ENCODE assay signal across 23 cellular contexts in the genomic region with DNA sequence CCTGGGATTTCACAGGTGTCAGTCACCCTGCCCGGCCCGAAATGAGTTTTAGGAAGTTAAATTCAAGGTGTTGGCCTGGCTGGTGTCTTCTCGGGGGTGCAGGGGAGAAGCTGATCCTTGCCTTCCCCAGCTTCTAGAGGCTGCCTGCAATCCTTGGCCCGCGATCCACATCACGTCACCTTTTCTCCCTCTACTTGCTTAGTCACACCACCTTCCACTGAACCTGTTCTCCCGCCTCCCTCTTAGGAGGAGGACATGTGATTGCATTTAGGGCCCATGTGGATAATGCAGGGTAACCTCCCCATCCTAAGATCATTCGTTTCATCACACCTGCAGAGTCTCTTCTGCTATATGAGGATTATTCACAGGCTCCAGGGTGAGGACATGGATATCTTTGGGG. TPM values are rescaled to one million over a fixed set of nuclear protein-coding genes. Genes with fewer than 3 reads are reported as not detected.
DNase-seq lines count a peak whose midpoint lies in the region; ATAC-seq, FAIRE-seq and TF ChIP-seq lines count a peak whose summit lies in the region.
"Had no signal": no experiment of that assay in that cellular context is flagged by ENCODE, and none has a peak within 500 bp of the region (broad histone marks: within the 10 kb centered on the region; RNA-seq: fewer than 3 reads in every experiment).

No MANE protein-coding gene starts in this region.

- no peaks in the 10 kb centered on the region for H3K9me3 ChIP-seq in left lung
- no peaks in the 10 kb centered on the region for H3K9me3 ChIP-seq in small intestine (ENCODE audit: control insufficient read depth, low read depth)
- H3K9me3 ChIP-seq: BLaER1 treated with 17β-estradiol and CSF1 and Interleukin-3, amounts not matched to agents 10 nM and 100 nM; HAP-1; MG63 had no signal

- 74 to 88% (median 77%) methylated on average over 8 of the region's 8 CpGs for WGBS in small intestine, 3 donors

- H3K27me3 ChIP-seq in bronchial epithelial cell (ENCODE audit: control insufficient read depth, insufficient read depth, low read length) = no peaks in the 10 kb centered on the region
- H3K27me3 ChIP-seq in left lung = no peaks in the 10 kb centered on the region
- H3K27me3 ChIP-seq in small intestine (ENCODE audit: control insufficient read depth in 2 of 2, insufficient read depth in 2 of 2, low read length in 2 of 2) = no peaks in the 10 kb centered on the region
- H3K27me3 ChIP-seq: BLaER1 treated with 17β-estradiol and CSF1 and Interleukin-3, amounts not matched to agents 10 nM and 100 nM; MG63 had no signal

- H3K36me3 ChIP-seq in bronchial epithelial cell (ENCODE audit: control insufficient read depth, insufficient read depth, low read length) = no peaks in the 10 kb centered on the region
- H3K36me3 ChIP-seq in left lung = no peaks in the 10 kb centered on the region
- no peaks in the 10 kb centered on the region for H3K36me3 ChIP-seq in small intestine (ENCODE audit: control insufficient read depth in 2 of 2, insufficient read depth in 2 of 2, low read length in 2 of 2)
- H3K36me3 ChIP-seq: BLaER1 treated with 17β-estradiol and CSF1 and Interleukin-3, amounts not matched to agents 10 nM and 100 nM; HAP-1; MG63 had no signal

- peak; percentile 14 for DNase-seq in Caki2 (ENCODE audit: low read depth)
- DNase-seq in HT-29 (ENCODE audit: low spot score) = peak; percentile 50
- peak; percentile 80 for DNase-seq in bronchial epithelial cell (ENCODE audit: low read depth)
- peak in 1 of 2 donors; percentile 38 for DNase-seq in left lung
- no peak for DNase-seq in NCI-H774 (lab: John Stamatoyannopoulos, UW)
- DNase-seq in small intestine = no peak
- DNase-seq in NK-92 (lab: John Stamatoyannopoulos, UW; ENCODE audit: unreplicated experiment) = no peak
- no peak for DNase-seq in substantia nigra (lab: John Stamatoyannopoulos, UW)
- DNase-seq: activated B cell treated with CpG ODN at 0.5 μM for 24 hours; activated CD4-positive, alpha-beta T cell treated with anti-CD3 and anti-CD28 coated beads, Interleukin-2, amount 50 U/mL, for 4 hours; activated CD8-positive, alpha-beta memory T cell treated with anti-CD3 and anti-CD28 coated beads, Interleukin-2, amount 50 U/mL, for 4 hours; effector CD4-positive, alpha-beta T cell; mesenchymal stem cell; MG63; naive B cell; NCI-H1417; NCI-H2081 treated with DMSO at 0.1 percent for 48 hours; NCI-H510A; right cardiac atrium; T-helper 9 cell had no signal

- H3K27ac ChIP-seq in left lung (no peak overlapping the region), small intestine (ENCODE audit: low read depth in 1 of 2, low read length in 1 of 2) (no peak overlapping the region), substantia nigra (ENCODE audit: low read depth, low read length, poor library complexity, severe bottlenecking) (no peak overlapping the region)
- H3K27ac ChIP-seq: BLaER1 treated with 17β-estradiol and CSF1 and Interleukin-3, amounts not matched to agents 10 nM and 100 nM had no signal

- peak; percentile 83 for FAIRE-seq in bronchial epithelial cell (lab: Jason Lieb, UNC)
- no peak for FAIRE-seq in small intestine (lab: Jason Lieb, UNC)
- FAIRE-seq: D721Med had no signal

- no peak for TF ChIP-seq CTCF in bronchial epithelial cell (IDR thresholded peaks at IDR 0.05; ENCODE audit: insufficient read depth, low read length, severe bottlenecking)
- TF ChIP-seq CTCF in left lung (IDR thresholded peaks at IDR 0.05) = no peak

- in situ Hi-C loops in Caki2 (cut with HindIII; ENCODE audit: low pct_unique_long_range_greater_than_20kb, low sequenced_read_pairs) = no loop called here

- peak; percentile 71 for ATAC-seq in left lung
- ATAC-seq: right cardiac atrium had no signal

- H3K4me1 ChIP-seq in left lung (no peaks in the 10 kb centered on the region), small intestine (ENCODE audit: control insufficient read depth in 2 of 2, insufficient read depth in 1 of 2, low read depth in 1 of 2, low read length in 1 of 2) (no peaks in the 10 kb centered on the region)
- H3K4me1 ChIP-seq: BLaER1 treated with 17β-estradiol and CSF1 and Interleukin-3, amounts not matched to agents 10 nM and 100 nM; HAP-1 had no signal

- intact Hi-C loops in left lung (cut with DNase I) = no loop called here

- no peak overlapping the region for H3K4me3 ChIP-seq in bronchial epithelial cell (ENCODE audit: low read depth, low read length)
- H3K4me3 ChIP-seq in left lung = no peak overlapping the region
- no peak overlapping the region for H3K4me3 ChIP-seq in small intestine (ENCODE audit: low read depth in 1 of 2, low read length in 2 of 2)
- H3K4me3 ChIP-seq: BLaER1 treated with 17β-estradiol and CSF1 and Interleukin-3, amounts not matched to agents 10 nM and 100 nM; HAP-1; MG63 had no signal

RNA-seq across cellular contexts. Expression of gene ATXN2, which starts 25.4 kb away (rescaled TPM):
- 7.5 and 8.9 TPM in 2 replicates for total RNA-seq in Caki2 (2014; rRNA removed; shearing (Covaris generic); ENCODE audit: low replicate concordance)
- 14.5 and 29.9 TPM in 2 replicates for total RNA-seq in HT-29 (2014; rRNA removed; shearing (Covaris generic))
- total RNA-seq in bronchial epithelial cell (8.7 and 11.0 TPM in 2 replicates), left lung (10 to 100 TPM; 60.9 to 63.3 TPM)
- 10 to 100 TPM in 2 of 3 donors, 1 to 10 TPM in 1; 8.6 to 15.3 (median 14.1) TPM for polyA plus RNA-seq in small intestine

Comparison
In these comparisons a context has a peak if more than half of its experiments do, and no peak if none do; other contexts are left out.
1. DNase-seq: peak in Caki2 (single experiment), HT-29 (single experiment) and bronchial epithelial cell (single experiment); none in NCI-H774 (single experiment), small intestine (single experiment), NK-92 (single experiment) and substantia nigra (0 of 49).